Comparison of ENCODE assay signal across 19 cellular contexts in the genomic region with DNA sequence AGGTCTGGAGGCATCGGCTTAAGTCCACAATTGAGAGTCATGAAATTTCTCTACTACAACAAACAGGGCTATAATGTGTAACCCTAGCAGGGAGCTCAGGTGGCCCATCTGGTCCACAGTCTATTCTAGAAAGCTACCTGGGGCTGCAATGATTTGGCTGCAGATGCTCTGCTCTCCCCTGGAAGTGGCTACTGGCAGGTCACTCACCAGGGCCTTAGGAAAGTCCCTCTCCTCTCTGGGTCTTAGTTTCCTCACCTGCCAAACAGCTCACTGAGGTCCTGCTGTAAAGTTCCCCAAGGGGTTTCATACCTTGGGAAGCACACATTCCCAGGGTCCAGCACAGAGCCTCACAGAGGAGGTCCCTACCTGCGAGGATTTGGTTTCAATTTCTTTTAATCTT. TPM values are rescaled to one million over a fixed set of nuclear protein-coding genes. Genes with fewer than 3 reads are reported as not detected.
A peak's percentile ranks its signal among the peaks of the same experiment; 100 is the strongest.
DNase-seq lines count a peak whose midpoint lies in the region; ATAC-seq and TF ChIP-seq lines count a peak whose summit lies in the region.
"Had no signal": no experiment of that assay in that cellular context is flagged by ENCODE, and none has a peak within 500 bp of the region (broad histone marks: within the 10 kb centered on the region; RNA-seq: fewer than 3 reads in every experiment).

No MANE protein-coding gene starts in this region.

- H3K27ac Mint-ChIP-seq in activated CD4-positive, alpha-beta memory T cell treated with anti-CD3 and anti-CD28 coated beads, Interleukin-2, amount 10 ng/mL, durations not matched to agents 7 days and 5 days: no peak overlapping the region
- no peak overlapping the region for H3K27ac Mint-ChIP-seq in activated CD4-positive, alpha-beta memory T cell treated with anti-CD3 and anti-CD28 coated beads for 36 hours
- H3K27ac Mint-ChIP-seq: WTC11 had no signal

- H3K27me3 Mint-ChIP-seq in activated CD4-positive, alpha-beta memory T cell treated with anti-CD3 and anti-CD28 coated beads, Interleukin-2, amount 10 ng/mL, durations not matched to agents 7 days and 5 days: peaks cover 42% of the 10 kb centered on the region
- H3K27me3 Mint-ChIP-seq in activated CD4-positive, alpha-beta memory T cell treated with anti-CD3 and anti-CD28 coated beads for 36 hours: peaks cover 40% of the 10 kb centered on the region

- POLR2A ChIA-PET in activated CD4-positive, alpha-beta memory T cell treated with anti-CD3 and anti-CD28 coated beads, Interleukin-2, amount 10 ng/mL, durations not matched to agents 7 days and 5 days (lab: Charles Lee): no interaction called here
- POLR2A ChIA-PET in activated CD4-positive, alpha-beta memory T cell treated with anti-CD3 and anti-CD28 coated beads for 36 hours (lab: Charles Lee): no interaction called here

- H3K4me3 Mint-ChIP-seq in activated CD4-positive, alpha-beta memory T cell treated with anti-CD3 and anti-CD28 coated beads, Interleukin-2, amount 10 ng/mL, durations not matched to agents 7 days and 5 days: peak overlapping the region; percentile 22
- no peak overlapping the region for H3K4me3 Mint-ChIP-seq in activated CD4-positive, alpha-beta memory T cell treated with anti-CD3 and anti-CD28 coated beads for 36 hours
- H3K4me3 Mint-ChIP-seq: WTC11 had no signal

- no peaks in the 10 kb centered on the region for H3K9me3 Mint-ChIP-seq in activated CD4-positive, alpha-beta memory T cell treated with anti-CD3 and anti-CD28 coated beads, Interleukin-2, amount 10 ng/mL, durations not matched to agents 7 days and 5 days
- no peaks in the 10 kb centered on the region for H3K9me3 Mint-ChIP-seq in activated CD4-positive, alpha-beta memory T cell treated with anti-CD3 and anti-CD28 coated beads for 36 hours
- H3K9me3 Mint-ChIP-seq: WTC11 had no signal

- TF ChIP-seq CTCF in right lobe of liver (IDR thresholded peaks at IDR 0.05) (no peak), tibial artery (IDR thresholded peaks at IDR 0.05) (no peak)

- WGBS in right lobe of liver (ENCODE audit: insufficient coverage, low coverage, low lambda C conversion rate, missing lambda C conversion rate): 65% methylated on average over 2 of the region's 2 CpGs

- no peak for DNase-seq in activated CD4-positive, alpha-beta memory T cell treated with anti-CD3 and anti-CD28 coated beads, Interleukin-2, amount 10 ng/mL, durations not matched to agents 7 days and 5 days
- DNase-seq in activated CD4-positive, alpha-beta memory T cell treated with anti-CD3 and anti-CD28 coated beads for 36 hours: no peak
- peak; percentile 41 for DNase-seq in RPMI8226
- DNase-seq in right lobe of liver: no peak
- no peak for DNase-seq in tibial artery
- DNase-seq in HUDEP-2 (lab: John Stamatoyannopoulos, UW; ENCODE audit: unreplicated experiment in 76 of 76): no peak
- DNase-seq: ACHN; activated effector memory CD4-positive, alpha-beta T cell treated with Interleukin-2 at 50 U/mL for 16 hours; Caco-2; GDM1; GOT3; KG1; NCI-H748 treated with DMSO at 0.1 percent for 48 hours had no signal

- H3K4me1 ChIP-seq in right lobe of liver (peaks cover 0 to 23% (median 6%) of the 10 kb centered on the region in 4 donors), tibial artery (peaks cover 0 to 58% (median 46%) of the 10 kb centered on the region in 4 donors)

- H3K36me3 ChIP-seq in right lobe of liver (no peaks in the 10 kb centered on the region), tibial artery (peaks cover 29 to 37% (median 30%) of the 10 kb centered on the region in 3 donors)
- H3K36me3 ChIP-seq: neutrophil had no signal

- peaks cover 60% of the 10 kb centered on the region for H3K4me1 Mint-ChIP-seq in activated CD4-positive, alpha-beta memory T cell treated with anti-CD3 and anti-CD28 coated beads, Interleukin-2, amount 10 ng/mL, durations not matched to agents 7 days and 5 days
- peaks cover 22% of the 10 kb centered on the region for H3K4me1 Mint-ChIP-seq in activated CD4-positive, alpha-beta memory T cell treated with anti-CD3 and anti-CD28 coated beads for 36 hours (ENCODE audit: low read depth)

- H3K4me3 ChIP-seq in right lobe of liver (peak overlapping the region in 2 of 3 donors; percentile 14 to 59), tibial artery (peak overlapping the region; percentile 64 to 67)

- TF ChIP-seq POLR2A in right lobe of liver (IDR thresholded peaks at IDR 0.05): no peak

- H3K36me3 Mint-ChIP-seq in activated CD4-positive, alpha-beta memory T cell treated with anti-CD3 and anti-CD28 coated beads, Interleukin-2, amount 10 ng/mL, durations not matched to agents 7 days and 5 days (ENCODE audit: low read depth): peaks cover 4% of the 10 kb centered on the region
- no peaks in the 10 kb centered on the region for H3K36me3 Mint-ChIP-seq in activated CD4-positive, alpha-beta memory T cell treated with anti-CD3 and anti-CD28 coated beads for 36 hours
- H3K36me3 Mint-ChIP-seq: WTC11 had no signal

- intact Hi-C loops in activated CD4-positive, alpha-beta memory T cell treated with anti-CD3 and anti-CD28 coated beads for 36 hours (cut with micrococcal nuclease): no loop called here
- intact Hi-C loops in right lobe of liver (cut with DNase I) (loop anchor here (5.0 to 10.0 kb wide), 2 partner anchors 434 to 1166 kb away; no protein-coding TSS in a partner anchor), tibial artery (cut with DNase I; ENCODE audit: low total_unique reads) (loop anchor here (5.0 kb wide), 1 partner anchor 1264 kb away; no protein-coding TSS in a partner anchor)

- H3K9me3 ChIP-seq in right lobe of liver (no peaks in the 10 kb centered on the region), tibial artery (no peaks in the 10 kb centered on the region)
- H3K9me3 ChIP-seq: Caco-2, neutrophil, tibial nerve had no signal

- H3K27ac ChIP-seq in right lobe of liver (peak overlapping the region in 1 of 3 donors; percentile 31), tibial artery (peak overlapping the region; percentile 0 to 13)
- H3K27ac ChIP-seq: neutrophil, skin epidermis, tibial nerve had no signal

- ATAC-seq in right lobe of liver (no peak), HG03280 (IDR thresholded peaks at IDR 0.05; ENCODE audit: unreplicated experiment) (no peak), HG03442 (IDR thresholded peaks at IDR 0.05; ENCODE audit: unreplicated experiment) (no peak)
- ATAC-seq: WTC11 had no signal

- H3K27me3 ChIP-seq in right lobe of liver (no peaks in the 10 kb centered on the region), tibial artery (no peaks in the 10 kb centered on the region)

- CTCF ChIA-PET in activated CD4-positive, alpha-beta memory T cell treated with anti-CD3 and anti-CD28 coated beads, Interleukin-2, amount 10 ng/mL, durations not matched to agents 7 days and 5 days (lab: Charles Lee): interaction anchor here (1.1 to 1.5 kb wide), 4 partner anchors 10 to 162 kb away, joined by 3 to 4 read pairs (median 3); no protein-coding TSS in a partner anchor
- CTCF ChIA-PET in activated CD4-positive, alpha-beta memory T cell treated with anti-CD3 and anti-CD28 coated beads for 36 hours (lab: Charles Lee): interaction anchor here (0.5 to 3.1 kb wide), 8 partner anchors 11 to 1335 kb away, joined by 3 to 13 read pairs (median 3); no protein-coding TSS in a partner anchor

RNA-seq across cellular contexts. Expression of gene IGFBP3, which starts 2.5 kb away (rescaled TPM):
- total RNA-seq in activated CD4-positive, alpha-beta memory T cell treated with anti-CD3 and anti-CD28 coated beads, Interleukin-2, amount 10 ng/mL, durations not matched to agents 7 days and 5 days: 10 to 100 TPM; 12.1 to 13.2 TPM
- total RNA-seq in activated CD4-positive, alpha-beta memory T cell treated with anti-CD3 and anti-CD28 coated beads for 36 hours: 1 to 10 TPM; 1.1 to 1.9 TPM
- 100 to 1,000 TPM in 5 of 6 experiments, 10 to 100 TPM in 1; 85.9 to 321 (median 183) TPM for total RNA-seq in right lobe of liver

RNA-seq across cellular contexts. Expression of gene IGFBP1, which starts 30.3 kb away (rescaled TPM):
- total RNA-seq in activated CD4-positive, alpha-beta memory T cell treated with anti-CD3 and anti-CD28 coated beads, Interleukin-2, amount 10 ng/mL, durations not matched to agents 7 days and 5 days: not detected
- not detected for total RNA-seq in activated CD4-positive, alpha-beta memory T cell treated with anti-CD3 and anti-CD28 coated beads for 36 hours
- total RNA-seq in right lobe of liver: 100 to 1,000 TPM in 5 of 6 experiments, 1 to 10 TPM in 1; 7.7 to 566 (median 283) TPM
- total RNA-seq: Caco-2, tibial nerve had no signal

RNA-seq across cellular contexts. Expression of gene CCDC201, which starts 45.7 kb away (rescaled TPM):
- total RNA-seq in activated CD4-positive, alpha-beta memory T cell treated with anti-CD3 and anti-CD28 coated beads, Interleukin-2, amount 10 ng/mL, durations not matched to agents 7 days and 5 days: not detected
- total RNA-seq in activated CD4-positive, alpha-beta memory T cell treated with anti-CD3 and anti-CD28 coated beads for 36 hours: not detected
- under 1 TPM in 1 of 6 experiments, not detected in 5; 0.07 TPM for total RNA-seq in right lobe of liver
- total RNA-seq: Caco-2, tibial nerve, WTC11 had no signal

Comparison
In these comparisons a context has a peak if more than half of its experiments do, and no peak if none do; other contexts are left out.
1. RNA of gene IGFBP3, which starts 2.5 kb away (total RNA-seq): 85.9 to 321 TPM in right lobe of liver; 12.1 to 13.2 TPM in activated CD4-positive, alpha-beta memory T cell treated with anti-CD3 and anti-CD28 coated beads, Interleukin-2, amount 10 ng/mL, durations not matched to agents 7 days and 5 days and 1.1 to 1.9 TPM in activated CD4-positive, alpha-beta memory T cell treated with anti-CD3 and anti-CD28 coated beads for 36 hours; every median in the first group is over 4 times any median in the second.
2. RNA of gene IGFBP1, which starts 30.3 kb away (total RNA-seq): 7.7 to 566 TPM in right lobe of liver; not detected in activated CD4-positive, alpha-beta memory T cell treated with anti-CD3 and anti-CD28 coated beads, Interleukin-2, amount 10 ng/mL, durations not matched to agents 7 days and 5 days and not detected in activated CD4-positive, alpha-beta memory T cell treated with anti-CD3 and anti-CD28 coated beads for 36 hours; every median in the first group is over 4 times any median in the second.